8 cellular contexts compared by ENCODE assay signal in genomic region chr6:24520929-24521546, GRCh38. TPM values are rescaled to one million over a fixed set of nuclear protein-coding genes. Genes with fewer than 3 reads are reported as not detected.
A peak's percentile ranks its signal among the peaks of the same experiment; 100 is the strongest.
DNase-seq lines count a peak whose midpoint lies in the region; ATAC-seq and TF ChIP-seq lines count a peak whose summit lies in the region.

No MANE protein-coding gene starts in this region.

- H3K9me3 ChIP-seq in CD8-positive, alpha-beta T cell (ENCODE audit: low read length): no peaks in the 10 kb centered on the region
- no peaks in the 10 kb centered on the region for H3K9me3 ChIP-seq in SK-N-SH
- H3K9me3 ChIP-seq in left lung: no peaks in the 10 kb centered on the region

- TF ChIP-seq EP300 in SK-N-SH (IDR thresholded peaks at IDR 0.05; ENCODE audit: borderline replicate concordance in 1 of 2, low read depth in 1 of 2, low read length in 1 of 2): no peak

- H3K4me1 Mint-ChIP-seq in CD8-positive, alpha-beta T cell (ENCODE audit: low read depth): peaks cover 1% of the 10 kb centered on the region

- TF ChIP-seq POLR2A in lower leg skin (IDR thresholded peaks at IDR 0.05): no peak

- H3K4me1 ChIP-seq in CD8-positive, alpha-beta T cell (ENCODE audit: insufficient read depth, low read length): no peaks in the 10 kb centered on the region
- H3K4me1 ChIP-seq in SK-N-SH (ENCODE audit: control insufficient read depth in 1 of 2, insufficient read depth in 2 of 2, low read depth in 1 of 2, low read length in 1 of 2) (no peaks in the 10 kb centered on the region), left lung (no peaks in the 10 kb centered on the region)

- DNase-seq in CD8-positive, alpha-beta T cell: peak in 5 of 7 experiments; percentile 2 to 32 (median 19)
- DNase-seq in SK-N-SH: peak; percentile 63
- peak; percentile 8 for DNase-seq in central memory CD4-positive, alpha-beta T cell
- DNase-seq in left lung: peak; percentile 41 to 80
- peak; percentile 53 for DNase-seq in stimulated activated naive CD8-positive, alpha-beta T cell treated with anti-CD3 and anti-CD28 coated beads, Interleukin-15, Interleukin-2, amounts not matched to agents 100 U/mL and 50 U/mL, for 24 hours
- DNase-seq in lower leg skin (ENCODE audit: low spot score in 2 of 2): no peak

- H3F3A ChIP-seq in SK-N-SH (replicated peaks; ENCODE audit: insufficient read depth): no peaks in the 10 kb centered on the region

- no peaks in the 10 kb centered on the region for H3K27me3 Mint-ChIP-seq in CD8-positive, alpha-beta T cell (ENCODE audit: low read depth)

- no peak overlapping the region for H3K9ac ChIP-seq in SK-N-SH

- POLR2A ChIA-PET in CD8-positive, alpha-beta T cell (lab: Charles Lee): interaction anchor here (0.7 kb wide), 1 partner anchor 27 kb away, joined by 3 read pairs; no protein-coding TSS in a partner anchor
- POLR2A ChIA-PET in SK-N-SH (lab: Yijun Ruan, JAX): no interaction called here

- H3K4me3 ChIP-seq in CD8-positive, alpha-beta T cell (ENCODE audit: low read depth, low read length): no peak overlapping the region
- H3K4me3 ChIP-seq in SK-N-SH (ENCODE audit: low read depth in 2 of 2, low read length in 1 of 2) (no peak overlapping the region), left lung (no peak overlapping the region), lower leg skin (ENCODE audit: low read depth, poor library complexity, severe bottlenecking) (no peak overlapping the region)

- no peaks in the 10 kb centered on the region for H3K9me2 ChIP-seq in SK-N-SH

- peak; percentile 56 for ATAC-seq in CD8-positive, alpha-beta T cell
- ATAC-seq in GM18909 (IDR thresholded peaks at IDR 0.05; ENCODE audit: poor library complexity, unreplicated experiment) (peak; percentile 57), HG03196 (IDR thresholded peaks at IDR 0.05; ENCODE audit: unreplicated experiment) (peak; percentile 40), left lung (peak; percentile 98)
- ATAC-seq in stimulated activated naive CD8-positive, alpha-beta T cell treated with anti-CD3 and anti-CD28 coated beads, Interleukin-15, Interleukin-2, amounts not matched to agents 100 U/mL and 50 U/mL, for 24 hours: peak; percentile 87

- no peaks in the 10 kb centered on the region for H3K9me3 Mint-ChIP-seq in CD8-positive, alpha-beta T cell

- peaks cover 37% of the 10 kb centered on the region for H3K36me3 Mint-ChIP-seq in CD8-positive, alpha-beta T cell

- no peak for TF ChIP-seq CTCF in CD8-positive, alpha-beta T cell (IDR thresholded peaks at IDR 0.05)
- TF ChIP-seq CTCF in SK-N-SH (IDR thresholded peaks at IDR 0.05) (peak; percentile 71), left lung (IDR thresholded peaks at IDR 0.05) (peak; percentile 42 to 64), lower leg skin (IDR thresholded peaks at IDR 0.05) (no peak)

- H3K4me2 ChIP-seq in SK-N-SH: no peak overlapping the region

- TF ChIP-seq RAD21 in SK-N-SH (IDR thresholded peaks at IDR 0.05; ENCODE audit: low read length): peak; percentile 63

- H3K79me2 ChIP-seq in SK-N-SH (ENCODE audit: insufficient read depth): no peaks in the 10 kb centered on the region

- 48% methylated on average over 5 of the region's 6 CpGs for WGBS in SK-N-SH (ENCODE audit: low lambda C conversion rate)
- 43% methylated on average over 6 of the region's 6 CpGs for WGBS in lower leg skin, 2 donors

- no peaks in the 10 kb centered on the region for H3K36me3 ChIP-seq in CD8-positive, alpha-beta T cell (ENCODE audit: insufficient read depth, low read length)
- no peaks in the 10 kb centered on the region for H3K36me3 ChIP-seq in SK-N-SH (replicated peaks in 1 of 2; ENCODE audit: control insufficient read depth in 1 of 2, insufficient read depth in 2 of 2, low read length in 1 of 2)
- no peaks in the 10 kb centered on the region for H3K36me3 ChIP-seq in left lung

- H3K27ac ChIP-seq in CD8-positive, alpha-beta T cell (ENCODE audit: low read depth, low read length): no peak overlapping the region
- no peak overlapping the region for H3K27ac ChIP-seq in SK-N-SH (ENCODE audit: low read depth in 2 of 2, low read length in 1 of 2)
- no peak overlapping the region for H3K27ac ChIP-seq in left lung

- intact Hi-C loops in CD8-positive, alpha-beta T cell (cut with DNase I, micrococcal nuclease): loop anchor here (1.0 to 5.0 kb wide), 3 partner anchors 26 to 90 kb away; partner anchors contain the start of gene ALDH5A1 (in 1 of the 2)
- intact Hi-C loops in left lung (cut with DNase I): no loop called here
- intact Hi-C loops in lower leg skin (cut with DNase I; ENCODE audit: low total_unique reads): no loop called here

- H3K27me3 ChIP-seq in CD8-positive, alpha-beta T cell (ENCODE audit: insufficient read depth, low read length): no peaks in the 10 kb centered on the region
- H3K27me3 ChIP-seq in SK-N-SH (ENCODE audit: insufficient read depth) (no peaks in the 10 kb centered on the region), left lung (no peaks in the 10 kb centered on the region)

- CTCF ChIA-PET in CD8-positive, alpha-beta T cell (lab: Charles Lee): interaction anchor here (0.7 to 2.7 kb wide), 11 partner anchors 9 to 90 kb away, joined by 3 to 18 read pairs (median 5); partner anchors contain the start of gene ALDH5A1
- CTCF ChIA-PET in SK-N-SH (lab: Yijun Ruan, JAX): interaction anchor here (0.6 to 5.0 kb wide), 16 partner anchors 9 to 549 kb away, joined by 3 to 34 read pairs (median 4); partner anchors contain the start of gene ALDH5A1

- no peak overlapping the region for H2AFZ ChIP-seq in SK-N-SH (ENCODE audit: low read depth)

- no peaks in the 10 kb centered on the region for H4K20me1 ChIP-seq in SK-N-SH (ENCODE audit: insufficient read depth)

- H3K27ac Mint-ChIP-seq in CD8-positive, alpha-beta T cell: no peak overlapping the region

- no peak overlapping the region for H3K4me3 Mint-ChIP-seq in CD8-positive, alpha-beta T cell

TF ChIP-seq in SK-N-SH, 30 proteins besides CTCF, POLR2A, EP300 and RAD21:
- TF ChIP-seq MXI1 (IDR thresholded peaks at IDR 0.05; ENCODE audit: low read depth, low read length) (no peak), SMC3 (IDR thresholded peaks at IDR 0.05; ENCODE audit: low read depth, low read length) (peak; percentile 58)

RNA-seq across cellular contexts. Expression of gene ALDH5A1, which starts 26.3 kb away (rescaled TPM):
- total RNA-seq in CD8-positive, alpha-beta T cell: 1 to 10 TPM; 4.0 to 4.7 TPM
- 3.0 and 3.7 TPM in 2 replicates for polyA plus RNA-seq in SK-N-SH (2012; rRNA removed)
- polyA plus RNA-seq in SK-N-SH (2012; cell fraction: cytosol; rRNA removed): 3.8 and 3.9 TPM in 2 replicates
- polyA plus RNA-seq in SK-N-SH (2012; cell fraction: nucleus; rRNA removed): 3.1 and 4.6 TPM in 2 replicates
- total RNA-seq in left lung (10 to 100 TPM; 10.4 to 21.8 TPM), lower leg skin (10 to 100 TPM; 10.9 to 16.5 (median 14.3) TPM)

RNA-seq across cellular contexts. Expression of gene GPLD1, which starts 31.7 kb away (rescaled TPM):
- under 1 TPM; 0.19 to 0.73 TPM for total RNA-seq in CD8-positive, alpha-beta T cell
- polyA plus RNA-seq in SK-N-SH (2012; rRNA removed): 0.94 and 1.5 TPM in 2 replicates
- polyA plus RNA-seq in SK-N-SH (2012; cell fraction: cytosol; rRNA removed): 0.71 and 1.2 TPM in 2 replicates
- 1.5 and 1.6 TPM in 2 replicates for polyA plus RNA-seq in SK-N-SH (2012; cell fraction: nucleus; rRNA removed)
- total RNA-seq in left lung: 1 to 10 TPM; 1.7 to 2.7 TPM
- 10 to 100 TPM; 24.4 to 69.6 (median 50.8) TPM for total RNA-seq in lower leg skin

Comparison
In these comparisons a context has a peak if more than half of its experiments do, and no peak if none do; other contexts are left out.
1. ATAC-seq: peak in every context shown above with its lines; median percentile 98 in left lung; 87 in stimulated activated naive CD8-positive, alpha-beta T cell treated with anti-CD3 and anti-CD28 coated beads, Interleukin-15, Interleukin-2, amounts not matched to agents 100 U/mL and 50 U/mL, for 24 hours; 57 in GM18909; 56 in CD8-positive, alpha-beta T cell; 40 in HG03196.
2. DNase-seq: peak in CD8-positive, alpha-beta T cell (5 of 7), SK-N-SH (single experiment), central memory CD4-positive, alpha-beta T cell (single experiment), left lung (2 of 2) and stimulated activated naive CD8-positive, alpha-beta T cell treated with anti-CD3 and anti-CD28 coated beads, Interleukin-15, Interleukin-2, amounts not matched to agents 100 U/mL and 50 U/mL, for 24 hours (single experiment); none in lower leg skin (0 of 2).
3. CTCF ChIP-seq: peak in SK-N-SH (single experiment) and left lung (2 of 2); none in CD8-positive, alpha-beta T cell (single experiment) and lower leg skin (0 of 3).
4. RNA of gene GPLD1, which starts 31.7 kb away (total RNA-seq): 24.4 to 69.6 TPM in lower leg skin; 1.7 to 2.7 TPM in left lung and 0.19 to 0.73 TPM in CD8-positive, alpha-beta T cell; every median in the first group is over 4 times any median in the second.
5. intact Hi-C loops: an anchor here in CD8-positive, alpha-beta T cell (1.0 to 5.0 kb wide); none called in left lung and lower leg skin.